In genomic region chr12:108563804-108564151, GRCh38 we compare ENCODE assay signal across 8 cellular contexts. TPM values are rescaled to one million over a fixed set of nuclear protein-coding genes. Genes with fewer than 3 reads are reported as not detected.
A peak's percentile ranks its signal among the peaks of the same experiment; 100 is the strongest.
DNase-seq lines count a peak whose midpoint lies in the region; ATAC-seq and TF ChIP-seq lines count a peak whose summit lies in the region.

No MANE protein-coding gene starts in this region.

- H3K4me3 Mint-ChIP-seq in MCF 10A (ENCODE audit: unreplicated experiment) (peak overlapping the region; percentile 96), naive B cell (peak overlapping the region; percentile 97 to 100 (median 100))

- H3K27me3 Mint-ChIP-seq in MCF 10A (ENCODE audit: insufficient read depth, unreplicated experiment) (no peaks in the 10 kb centered on the region), naive B cell (no peaks in the 10 kb centered on the region)

- H3K4me3 ChIP-seq in A673 (ENCODE audit: low read depth, low read length, poor library complexity, severe bottlenecking), result peak overlapping the region; percentile 79
- H3K4me3 ChIP-seq in HUES64 (ENCODE audit: low read length), result peak overlapping the region; percentile 89; the same call in 1 of the 2 replicates

- H3K9me3 ChIP-seq in A673 (ENCODE audit: low read depth, low read length, poor library complexity, severe bottlenecking), result no peaks in the 10 kb centered on the region
- H3K9me3 ChIP-seq in HUES64 (ENCODE audit: insufficient read depth, low read depth, low read length), result no peaks in the 10 kb centered on the region

- BruUV-seq in A673 (replicated peaks; lab: Mats Ljungman, UMichigan) (no TSS peak), MCF 10A (replicated peaks; lab: Mats Ljungman, UMichigan) (TSS peak; percentile 40)

- peaks cover 43% of the 10 kb centered on the region for H3K36me3 ChIP-seq in A673 (ENCODE audit: insufficient read depth, low read length, poor library complexity, severe bottlenecking)
- H3K36me3 ChIP-seq in HUES64 (ENCODE audit: insufficient read depth, low read length), result peaks cover 51% of the 10 kb centered on the region

- DNase-seq in A673 (ENCODE audit: low spot score) (no peak), MCF 10A (ENCODE audit: unreplicated experiment) (no peak), naive B cell (no peak), hypothalamus (lab: John Stamatoyannopoulos, UW) (no peak), NCI-H345 treated with DMSO at 0.1 percent for 48 hours (lab: John Stamatoyannopoulos, UW; ENCODE audit: unreplicated experiment) (no peak), nucleus accumbens (lab: John Stamatoyannopoulos, UW) (no peak), COLO829 (ENCODE audit: low spot score) (no peak)

- no peak for ATAC-seq in naive B cell (ENCODE audit: low read depth in 2 of 2)

- H3K27ac Mint-ChIP-seq in MCF 10A (ENCODE audit: low read depth, unreplicated experiment) (peak overlapping the region; percentile 79), naive B cell (peak overlapping the region; percentile 91 to 100 (median 98))

- TF ChIP-seq CTCF in A673 (conservative IDR thresholded peaks at IDR 0.05; ENCODE audit: low read depth, low read length) (no peak), MCF 10A (IDR thresholded peaks at IDR 0.05; ENCODE audit: unreplicated experiment) (no peak)

- H3K36me3 Mint-ChIP-seq in MCF 10A (ENCODE audit: insufficient read depth, unreplicated experiment), result peaks cover 58% of the 10 kb centered on the region
- H3K36me3 Mint-ChIP-seq in naive B cell, result peaks cover 14 to 15% of the 10 kb centered on the region in 2 donors

- H3K4me1 Mint-ChIP-seq in MCF 10A (ENCODE audit: insufficient read depth, unreplicated experiment) (peaks cover 19% of the 10 kb centered on the region), naive B cell (peaks cover 36 to 71% (median 49%) of the 10 kb centered on the region in 3 donors)

- no peaks in the 10 kb centered on the region for H3K27me3 ChIP-seq in A673 (replicated peaks; ENCODE audit: insufficient read depth, low read depth, low read length, poor library complexity)
- no peaks in the 10 kb centered on the region for H3K27me3 ChIP-seq in HUES64 (ENCODE audit: insufficient read depth, low read length)

- 54% methylated on average over 1 of the region's 1 CpG for WGBS in HUES64

- POLR2A ChIA-PET in A673 (lab: Charles Lee; ENCODE audit: low non-redundant PET), result no interaction called here
- POLR2A ChIA-PET in MCF 10A (lab: Yijun Ruan, JAX), result interaction anchor here (0.5 to 8.3 kb wide), 6 partner anchors 9 to 529 kb away, joined by 3 to 105 read pairs (median 4); partner anchors contain the start of gene ALKBH2

- CTCF ChIA-PET in A673 (lab: Charles Lee) (no interaction called here), MCF 10A (lab: Yijun Ruan, JAX) (interaction anchor here (0.7 to 14.4 kb wide), 24 partner anchors 14 to 645 kb away, joined by 3 to 274 read pairs (median 4); partner anchors contain the start of gene FICD)

- intact Hi-C loops in A673 (cut with micrococcal nuclease; ENCODE audit: unreplicated experiment) (loop anchor here (1.0 to 10.0 kb wide), 6 partner anchors 55 to 533 kb away; partner anchors contain the start of genes CORO1C and UNG), MCF 10A (cut with micrococcal nuclease) (loop anchor here (1.0 to 5.0 kb wide), 7 partner anchors 55 to 530 kb away; partner anchors contain the start of genes ALKBH2 and CORO1C)

- peaks cover 46% of the 10 kb centered on the region for H3K4me1 ChIP-seq in A673 (ENCODE audit: insufficient read depth, low read length, poor library complexity, severe bottlenecking)
- peaks cover 4% of the 10 kb centered on the region; the same call in 1 of the 2 replicates for H3K4me1 ChIP-seq in HUES64 (ENCODE audit: insufficient read depth, low read length)

- no peak overlapping the region for H3K9ac ChIP-seq in HUES64 (ENCODE audit: low read depth, low read length)

- H3K9me3 Mint-ChIP-seq in MCF 10A (ENCODE audit: unreplicated experiment) (no peaks in the 10 kb centered on the region), naive B cell (no peaks in the 10 kb centered on the region)

- H3K27ac ChIP-seq in A673 (ENCODE audit: low read depth, low read length, poor library complexity, severe bottlenecking) (peak overlapping the region; percentile 97), HUES64 (ENCODE audit: low read depth, low read length) (no peak overlapping the region)

RNA-seq across cellular contexts. Expression of gene ISCU, which starts 1.4 kb away (rescaled TPM):
- 73.4 and 79.3 TPM in 2 replicates for total RNA-seq in A673 (2021)
- polyA plus RNA-seq in HUES64 (2013, experiment 1 of 2), result 83.9 TPM
- 87.5 TPM for polyA plus RNA-seq in HUES64 (2013, experiment 2 of 2)
- 115 and 125 TPM in 2 replicates for total RNA-seq in MCF 10A (2022)
- 100 to 1,000 TPM; 316 to 418 (median 365) TPM for polyA plus RNA-seq in naive B cell (ENCODE audit: low read depth in 6 of 6)

RNA-seq across cellular contexts. Expression of gene SART3, which starts 2.8 kb away (rescaled TPM):
- 93.8 and 99.3 TPM in 2 replicates for total RNA-seq in A673 (2021)
- polyA plus RNA-seq in HUES64 (2013, experiment 1 of 2), result 55.9 TPM
- polyA plus RNA-seq in HUES64 (2013, experiment 2 of 2), result 51.0 TPM
- total RNA-seq in MCF 10A (2022), result 73.4 and 85.4 TPM in 2 replicates
- polyA plus RNA-seq in naive B cell (ENCODE audit: low read depth in 6 of 6), result 10 to 100 TPM; 24.7 to 57.9 (median 36.4) TPM

RNA-seq across cellular contexts. Expression of gene TMEM119, which starts 34.1 kb away (rescaled TPM):
- total RNA-seq in A673 (2021), result 1.0 TPM in 1 of 2 replicates, not detected in the other
- 1.1 TPM for polyA plus RNA-seq in HUES64 (2013, experiment 1 of 2)
- polyA plus RNA-seq in HUES64 (2013, experiment 2 of 2), result 1.8 TPM
- total RNA-seq in MCF 10A (2022), result not detected in 2 replicates
- polyA plus RNA-seq in naive B cell (ENCODE audit: low read depth in 6 of 6), result not detected

RNA-seq across cellular contexts. Expression of gene FICD, which starts 48.7 kb away (rescaled TPM):
- total RNA-seq in A673 (2021) (3.6 and 4.1 TPM in 2 replicates), MCF 10A (2022) (14.3 and 15.2 TPM in 2 replicates)
- 3.6 TPM for polyA plus RNA-seq in HUES64 (2013, experiment 1 of 2)
- 4.7 TPM for polyA plus RNA-seq in HUES64 (2013, experiment 2 of 2)
- 1 to 10 TPM; 1.6 to 4.9 (median 3.1) TPM for polyA plus RNA-seq in naive B cell (ENCODE audit: low read depth in 6 of 6)
